1 cellular context compared by ENCODE assay signal in genomic region chr3:186570096-186570940, GRCh38.
TF ChIP-seq lines count a peak whose summit lies in the region.

Gene DNAJB11 (plus strand): TSS chr3:186570720. CDS start chr3:186570898, 178 bp downstream.

TF ChIP-seq in K562, 482 proteins besides CTCF, POLR2A, EP300 and RAD21 (continued from another document and continues in another):
- TF ChIP-seq KHSRP (IDR thresholded peaks at IDR 0.05) = peak; percentile 83
- no peak for TF ChIP-seq NCOR1 (IDR thresholded peaks at IDR 0.05)
- no peak for TF ChIP-seq ZNF76 (CRISPR knock-in tag; IDR thresholded peaks at IDR 0.05; ENCODE audit: borderline replicate concordance)
- no peak for TF ChIP-seq RBM34 (IDR thresholded peaks at IDR 0.05; ENCODE audit: borderline replicate concordance, insufficient read depth, low read length)
- peak; percentile 94 for TF ChIP-seq ZBTB12 (CRISPR knock-in tag; IDR thresholded peaks at IDR 0.05)
- no peak for TF ChIP-seq BCOR (IDR thresholded peaks at IDR 0.05)
- peak; percentile 96 for TF ChIP-seq HBP1 (CRISPR knock-in tag; IDR thresholded peaks at IDR 0.05)
- no peak for TF ChIP-seq ADNP (tag; IDR thresholded peaks at IDR 0.05)
- TF ChIP-seq THRB (CRISPR knock-in tag; conservative IDR thresholded peaks at IDR 0.05) = no peak
- no peak for TF ChIP-seq BRF2 (IDR thresholded peaks at IDR 0.05; ENCODE audit: borderline replicate concordance, insufficient read depth, insufficient read length)
- peak; percentile 66; the same call in 1 of the 2 replicates for TF ChIP-seq ZBTB7A (IDR thresholded peaks at IDR 0.05; ENCODE audit: borderline replicate concordance, control insufficient read depth, low read depth, low read length)
- no peak for TF ChIP-seq LARP7 (IDR thresholded peaks at IDR 0.05)
- no peak for TF ChIP-seq MTA2 (IDR thresholded peaks at IDR 0.05; ENCODE audit: low read depth)
- no peak for TF ChIP-seq DPF2 (IDR thresholded peaks at IDR 0.05)
- TF ChIP-seq ZKSCAN1 (IDR thresholded peaks at IDR 0.05; ENCODE audit: low read depth, low read length) = no peak
- no peak for TF ChIP-seq FIP1L1 (IDR thresholded peaks at IDR 0.05; ENCODE audit: low read depth, low read length, poor library complexity, severe bottlenecking)
- no peak for TF ChIP-seq E2F4 (CRISPR knock-in tag; IDR thresholded peaks at IDR 0.05; ENCODE audit: low read depth)
- 0 out of 4 replicates have a peak, but pooled peaks of 1 of the 2 experiments have one; percentile 25 for TF ChIP-seq ARNT (IDR thresholded peaks at IDR 0.05)
- no peak for TF ChIP-seq DACH1 (IDR thresholded peaks at IDR 0.05; ENCODE audit: partially characterized antibody)
- no peak for TF ChIP-seq RBM15 (IDR thresholded peaks at IDR 0.05; ENCODE audit: insufficient read depth, low read length)
- no peak for TF ChIP-seq ILF3 (IDR thresholded peaks at IDR 0.05; ENCODE audit: borderline replicate concordance)
- TF ChIP-seq RERE (CRISPR knock-in tag; IDR thresholded peaks at IDR 0.05; ENCODE audit: borderline replicate concordance) = no peak
- TF ChIP-seq BCLAF1 (IDR thresholded peaks at IDR 0.05; ENCODE audit: borderline replicate concordance in 1 of 2, control insufficient read depth in 1 of 2, low read depth in 2 of 2, low read length in 1 of 2) = no peak
- no peak for TF ChIP-seq ZNF121 (CRISPR knock-in tag; conservative IDR thresholded peaks at IDR 0.05)
- no peak for TF ChIP-seq GTF2F1 (IDR thresholded peaks at IDR 0.05; ENCODE audit: low read depth, low read length)
- no peak for TF ChIP-seq HEY1 (CRISPR knock-in tag; IDR thresholded peaks at IDR 0.05; ENCODE audit: borderline replicate concordance)
- no peak for TF ChIP-seq STAG1 (CRISPR knock-in tag; IDR thresholded peaks at IDR 0.05; ENCODE audit: borderline replicate concordance)
- TF ChIP-seq ZC3H8 (IDR thresholded peaks at IDR 0.05) = no peak
- no peak for TF ChIP-seq BRCA1 (IDR thresholded peaks at IDR 0.05)
- TF ChIP-seq BRCA1 (CRISPR knock-in tag; IDR thresholded peaks at IDR 0.05) = no peak
- TF ChIP-seq SIRT6 (IDR thresholded peaks at IDR 0.05; ENCODE audit: low read depth, low read length) = no peak
- TF ChIP-seq ZNF589 (CRISPR knock-in tag; IDR thresholded peaks at IDR 0.05; ENCODE audit: low read depth) = peak; percentile 95
- TF ChIP-seq HOMEZ (CRISPR knock-in tag; IDR thresholded peaks at IDR 0.05) = no peak
- peak; percentile 78 to 92 for TF ChIP-seq TEAD1 (CRISPR knock-in tag; IDR thresholded peaks at IDR 0.05)
- TF ChIP-seq CHD2 (IDR thresholded peaks at IDR 0.05; ENCODE audit: low read depth, low read length) = peak; percentile 87
- no peak for TF ChIP-seq MED1 (CRISPR knock-in tag; IDR thresholded peaks at IDR 0.05; ENCODE audit: borderline replicate concordance)
- peak; percentile 91 for TF ChIP-seq KDM5B (IDR thresholded peaks at IDR 0.05; ENCODE audit: insufficient replicate concordance, low read depth, low read length)
- peak; percentile 81 for TF ChIP-seq RFX5 (IDR thresholded peaks at IDR 0.05; ENCODE audit: low read depth, low read length)
- no peak for TF ChIP-seq BRD4 (IDR thresholded peaks at IDR 0.05)
- TF ChIP-seq SETDB1 (IDR thresholded peaks at IDR 0.05; ENCODE audit: low read length) = no peak
- TF ChIP-seq ZNF780A (CRISPR knock-in tag; IDR thresholded peaks at IDR 0.05) = no peak
- no peak for TF ChIP-seq KAT2B (IDR thresholded peaks at IDR 0.05; ENCODE audit: low read depth, low read length)
- no peak for TF ChIP-seq ZNF143 (CRISPR knock-in tag; IDR thresholded peaks at IDR 0.05)
- no peak for TF ChIP-seq MCM7 (IDR thresholded peaks at IDR 0.05)
- peak; percentile 94 for TF ChIP-seq POLR2G (IDR thresholded peaks at IDR 0.05; ENCODE audit: low read depth, low read length)
- TF ChIP-seq DEAF1 (CRISPR knock-in tag; IDR thresholded peaks at IDR 0.05) = no peak
- no peak for TF ChIP-seq ELK3 (CRISPR knock-in tag; IDR thresholded peaks at IDR 0.05)
- TF ChIP-seq SRSF1 (IDR thresholded peaks at IDR 0.05; ENCODE audit: low read depth, low read length) = no peak
- no peak for TF ChIP-seq RFX7 (CRISPR knock-in tag; IDR thresholded peaks at IDR 0.05)
- TF ChIP-seq NFRKB (IDR thresholded peaks at IDR 0.05; ENCODE audit: low read depth) = 0 out of 2 replicates have a peak, but pooled peaks have one; percentile 1
